In genomic region chr1:28927442-28928305, GRCh38 we compare ENCODE assay signal across 8 cellular contexts.
A peak's percentile ranks its signal among the peaks of the same experiment; 100 is the strongest.
DNase-seq lines count a peak whose midpoint lies in the region; ATAC-seq lines count a peak whose summit lies in the region.

No MANE protein-coding gene starts in this region.

- H3K4me1 ChIP-seq in adipocyte (ENCODE audit: control insufficient read depth, insufficient read depth, low read length): peaks cover 27% of the 10 kb centered on the region
- H3K4me1 ChIP-seq in muscle layer of colon (ENCODE audit: insufficient read depth, low read length): peaks cover 24% of the 10 kb centered on the region

- H3K27ac ChIP-seq in muscle layer of colon (ENCODE audit: low read depth, low read length): peak overlapping the region; percentile 5

- ATAC-seq in GM21786 (IDR thresholded peaks at IDR 0.05; ENCODE audit: unreplicated experiment): no peak
- no peak for ATAC-seq in GM18858 (IDR thresholded peaks at IDR 0.05; ENCODE audit: unreplicated experiment)

- H3K27me3 ChIP-seq in adipocyte (replicated peaks; ENCODE audit: control insufficient read depth, insufficient read depth, low read length) (no peaks in the 10 kb centered on the region), muscle layer of colon (ENCODE audit: control insufficient read depth in 1 of 2, insufficient read depth in 2 of 2, low read length in 2 of 2) (no peaks in the 10 kb centered on the region)

- no peaks in the 10 kb centered on the region for H3K9me3 ChIP-seq in adipocyte (ENCODE audit: control insufficient read depth, low read length)
- no peaks in the 10 kb centered on the region for H3K9me3 ChIP-seq in muscle layer of colon (ENCODE audit: low read length)

- H3K4me3 ChIP-seq in adipocyte (ENCODE audit: low read length) (peak overlapping the region; percentile 32), muscle layer of colon (ENCODE audit: low read depth in 1 of 2, low read length in 2 of 2) (no peak overlapping the region)

- H3K36me3 ChIP-seq in adipocyte (ENCODE audit: control insufficient read depth, insufficient read depth, low read length, severe bottlenecking) (no peaks in the 10 kb centered on the region), muscle layer of colon (ENCODE audit: insufficient read depth, low read length) (no peaks in the 10 kb centered on the region)

- H3K9ac ChIP-seq in adipocyte (ENCODE audit: low read length) (peak overlapping the region; percentile 35), muscle layer of colon (ENCODE audit: low read length) (no peak overlapping the region)

- peak; percentile 71 for DNase-seq in EH (ENCODE audit: low read depth)
- DNase-seq in LoVo (ENCODE audit: low spot score): peak; percentile 30
- peak; percentile 47 for DNase-seq in adipocyte (ENCODE audit: low read depth)
- no peak for DNase-seq in NCI-H1436 (lab: John Stamatoyannopoulos, UW)
- DNase-seq in DMS114 treated with DMSO at 0.1 percent for 48 hours (lab: John Stamatoyannopoulos, UW; ENCODE audit: unreplicated experiment): no peak

Comparison
In these comparisons a context has a peak if more than half of its experiments do, and no peak if none do; other contexts are left out.
1. DNase-seq: peak in EH (single experiment), LoVo (single experiment) and adipocyte (single experiment); none in NCI-H1436 (single experiment) and DMS114 treated with DMSO at 0.1 percent for 48 hours (single experiment).